ENCODE assay signal across 16 cellular contexts in genomic region chr3:30292192-30292893, GRCh38.
DNase-seq lines count a peak whose midpoint lies in the region; ATAC-seq, FAIRE-seq and TF ChIP-seq lines count a peak whose summit lies in the region.
"Had no signal": no experiment of that assay in that cellular context is flagged by ENCODE, and none has a peak within 500 bp of the region (broad histone marks: within the 10 kb centered on the region; RNA-seq: fewer than 3 reads in every experiment).

No MANE protein-coding gene starts in this region.

- H3K4me1 ChIP-seq in left ventricle myocardium inferior (peaks cover 31% of the 10 kb centered on the region), right atrium auricular region (peaks cover 0 to 15% of the 10 kb centered on the region in 2 donors)
- H3K4me1 ChIP-seq: BE2C had no signal

- TF ChIP-seq POLR2A in GM12891 (IDR thresholded peaks at IDR 0.05; ENCODE audit: low read depth, low read length), result no peak

- no peak overlapping the region for H3K4me3 ChIP-seq in left ventricle myocardium inferior
- no peak overlapping the region for H3K4me3 ChIP-seq in right atrium auricular region
- no peak overlapping the region for H3K4me3 ChIP-seq in fibroblast of mammary gland (ENCODE audit: control insufficient read depth, low read depth, low read length)
- H3K4me3 ChIP-seq: ascending aorta had no signal

- H3K36me3 ChIP-seq in left ventricle myocardium inferior (no peaks in the 10 kb centered on the region), right atrium auricular region (no peaks in the 10 kb centered on the region)
- H3K36me3 ChIP-seq: ascending aorta, BE2C had no signal

- ATAC-seq in omental fat pad (ENCODE audit: low FRiP score), result no peak

- DNase-seq in left ventricle myocardium inferior, result no peak
- no peak for DNase-seq in right atrium auricular region (ENCODE audit: low spot score)
- DNase-seq in RPMI7951 (ENCODE audit: low read depth), result peak; percentile 69
- DNase-seq in fibroblast of mammary gland (ENCODE audit: low read depth), result peak; percentile 73
- peak; percentile 60 for DNase-seq in stromal cell of bone marrow (ENCODE audit: low read depth)
- DNase-seq in GM12891 (ENCODE audit: insufficient read length, low spot score), result no peak
- no peak for DNase-seq in omental fat pad (ENCODE audit: low spot score)
- no peak for DNase-seq in activated CD8-positive, alpha-beta memory T cell treated with anti-CD3 and anti-CD28 coated beads, Interleukin-2, amount 50 U/mL, for 48 hours
- DNase-seq: activated T-cell treated with anti-CD3 and anti-CD28 coated beads, Interleukin-2, amount 50 U/mL, for 24 hours; BE2C; GF-D8; posterior cingulate gyrus; Right ventricle myocardium superior; stimulated activated CD4-positive, alpha-beta T cell treated with anti-CD3 and anti-CD28 coated beads, Interleukin-4, amount 100 ng/mL, for 1 hour had no signal

- TF ChIP-seq CTCF in left ventricle myocardium inferior (IDR thresholded peaks at IDR 0.05; ENCODE audit: borderline replicate concordance) (no peak), right atrium auricular region (IDR thresholded peaks at IDR 0.05) (no peak), fibroblast of mammary gland (conservative IDR thresholded peaks at IDR 0.05; ENCODE audit: control insufficient read depth, insufficient read depth, low read depth, low read length) (no peak), omental fat pad (IDR thresholded peaks at IDR 0.05) (no peak)

- no peak for FAIRE-seq in GM12891 (lab: Jason Lieb, UNC)

- intact Hi-C loops in left ventricle myocardium inferior (cut with micrococcal nuclease), result no loop called here

- no peaks in the 10 kb centered on the region for H3K27me3 ChIP-seq in left ventricle myocardium inferior (ENCODE audit: low read depth)
- no peaks in the 10 kb centered on the region for H3K27me3 ChIP-seq in right atrium auricular region
- H3K27me3 ChIP-seq: ascending aorta, BE2C had no signal

- H3K9me3 ChIP-seq in left ventricle myocardium inferior (replicated peaks) (no peaks in the 10 kb centered on the region), right atrium auricular region (no peaks in the 10 kb centered on the region)
- H3K9me3 ChIP-seq: ascending aorta, BE2C had no signal

- H3K27ac ChIP-seq in left ventricle myocardium inferior (replicated peaks), result peak overlapping the region; percentile 49
- no peak overlapping the region for H3K27ac ChIP-seq in right atrium auricular region
- H3K27ac ChIP-seq: ascending aorta, KMS-11 had no signal

TF ChIP-seq in GM12891, 5 proteins besides CTCF, POLR2A, EP300 and RAD21:
- no peak for TF ChIP-seq SPI1 (IDR thresholded peaks at IDR 0.05; ENCODE audit: low read depth, low read length)

Comparison
In these comparisons a context has a peak if more than half of its experiments do, and no peak if none do; other contexts are left out.
1. DNase-seq: peak in RPMI7951 (single experiment), fibroblast of mammary gland (single experiment) and stromal cell of bone marrow (single experiment); none in left ventricle myocardium inferior (single experiment), right atrium auricular region (single experiment), GM12891 (single experiment), omental fat pad (single experiment) and activated CD8-positive, alpha-beta memory T cell treated with anti-CD3 and anti-CD28 coated beads, Interleukin-2, amount 50 U/mL, for 48 hours (single experiment).